In genomic region chr13:74322562-74322961, GRCh38 we compare ENCODE assay signal across 22 cellular contexts.
A peak's percentile ranks its signal among the peaks of the same experiment; 100 is the strongest.
DNase-seq lines count a peak whose midpoint lies in the region; TF ChIP-seq lines count a peak whose summit lies in the region.
"Had no signal": no experiment of that assay in that cellular context is flagged by ENCODE, and none has a peak within 500 bp of the region (broad histone marks: within the 10 kb centered on the region; RNA-seq: fewer than 3 reads in every experiment).

No MANE protein-coding gene starts in this region.

- no peak for DNase-seq in HEK293T (ENCODE audit: extremely low spot score)
- DNase-seq in NCI-H1436 (lab: John Stamatoyannopoulos, UW) = no peak
- DNase-seq: 8988T; ACHN; AML-193; BE2C; C1 segment of cervical spinal cord; Caco-2; Calu3; CD4-positive, alpha-beta memory T cell; CD4-positive, alpha-beta T cell; CD4-positive, CD25-positive, alpha-beta regulatory T cell; CD8-positive, alpha-beta memory T cell; CD8-positive, alpha-beta T cell; COR-L47; DMS 273 treated with DMSO at 0.1 percent for 48 hours; DMS153; DMS53; DMS79; DMS79 treated with DMSO at 0.1 percent for 48 hours; DND-41; EL had no signal

- CTCF ChIA-PET in HEK293T (lab: Yijun Ruan, JAX) = interaction anchor here (1.7 kb wide), 1 partner anchor 14 kb away, joined by 3 read pairs; no protein-coding TSS in a partner anchor

- POLR2A ChIA-PET in HEK293T (lab: Yijun Ruan, JAX) = interaction anchor here (3.9 kb wide), 1 partner anchor 187 kb away, joined by 17 read pairs; the partner anchor contains the start of gene KLF12

TF ChIP-seq in HEK293T, 16 proteins besides CTCF, POLR2A, EP300 and RAD21:
- no peak for TF ChIP-seq FOXM1 (IDR thresholded peaks at IDR 0.05; ENCODE audit: borderline replicate concordance)
- TF ChIP-seq CTBP1 (IDR thresholded peaks at IDR 0.05; ENCODE audit: borderline replicate concordance) = peak; percentile 76
- TF ChIP-seq SP1 (IDR thresholded peaks at IDR 0.05) = no peak
- no peak for TF ChIP-seq SUZ12 (IDR thresholded peaks at IDR 0.05)
- no peak for TF ChIP-seq NFRKB (IDR thresholded peaks at IDR 0.05)
- TF ChIP-seq HDGF (IDR thresholded peaks at IDR 0.05; ENCODE audit: borderline replicate concordance) = no peak
- TF ChIP-seq PKNOX1 (IDR thresholded peaks at IDR 0.05) = peak; percentile 88
- no peak for TF ChIP-seq FOXA1 (IDR thresholded peaks at IDR 0.05)
- TF ChIP-seq LEF1 (IDR thresholded peaks at IDR 0.05; ENCODE audit: borderline replicate concordance) = no peak
- TF ChIP-seq TARDBP (IDR thresholded peaks at IDR 0.05) = no peak
- TF ChIP-seq L3MBTL2 (conservative IDR thresholded peaks at IDR 0.05) = no peak
- no peak for TF ChIP-seq ZNF384 (IDR thresholded peaks at IDR 0.05)
- no peak for TF ChIP-seq ELF4 (IDR thresholded peaks at IDR 0.05)
